Comparison of ENCODE assay signal across 24 cellular contexts in the genomic region with DNA sequence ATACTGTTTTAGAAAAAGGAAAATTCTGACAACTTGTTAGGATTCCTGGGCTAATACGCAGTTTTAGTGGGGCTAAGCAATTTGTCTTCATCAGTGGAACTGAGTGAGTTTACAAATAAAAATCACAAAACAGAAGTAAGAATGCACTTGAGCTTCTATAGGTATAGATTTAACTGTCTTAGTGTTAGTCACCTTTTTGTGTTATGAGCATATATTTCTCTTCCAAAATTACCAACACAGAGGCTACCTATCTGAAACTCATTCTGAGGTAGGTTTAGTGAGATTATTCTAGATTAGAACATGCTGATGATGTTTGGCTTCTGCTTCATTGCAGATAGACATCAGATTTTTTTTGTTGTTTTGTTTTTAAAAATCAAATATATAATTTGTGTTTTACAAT. TPM values are rescaled to one million over a fixed set of nuclear protein-coding genes. Genes with fewer than 3 reads are reported as not detected.
"Had no signal": no experiment of that assay in that cellular context is flagged by ENCODE, and none has a peak within 500 bp of the region (broad histone marks: within the 10 kb centered on the region; RNA-seq: fewer than 3 reads in every experiment).

No MANE protein-coding gene starts in this region.

- ATAC-seq: activated CD8-positive, alpha-beta T cell treated with anti-CD3 and anti-CD28 coated beads, Interleukin-2, amount 10 ng/mL, durations not matched to agents 7 days and 5 days; activated naive CD8-positive, alpha-beta T cell treated with anti-CD3 and anti-CD28 coated beads, Interleukin-2, amount 50 U/mL, for 24 hours; body of pancreas had no signal

- H3K9me3 Mint-ChIP-seq: activated naive CD4-positive, alpha-beta T cell treated with anti-CD3 and anti-CD28 coated beads, Interleukin-2, amount 50 U/mL, for 72 hours; activated naive CD8-positive, alpha-beta T cell treated with anti-CD3 and anti-CD28 coated beads, Interleukin-2, amount 50 U/mL, for 24 hours had no signal

- H3K9me3 ChIP-seq: ascending aorta, body of pancreas had no signal

- H3K27ac Mint-ChIP-seq: activated CD8-positive, alpha-beta T cell treated with anti-CD3 and anti-CD28 coated beads, Interleukin-2, amount 10 ng/mL, durations not matched to agents 7 days and 5 days; activated naive CD8-positive, alpha-beta T cell treated with anti-CD3 and anti-CD28 coated beads, Interleukin-2, amount 50 U/mL, for 24 hours had no signal

- DNase-seq: activated CD4-positive, alpha-beta T cell treated with anti-CD3 and anti-CD28 coated beads for 48 hours; activated CD4-positive, CD25-positive, alpha-beta regulatory T cell; activated CD8-positive, alpha-beta memory T cell treated with anti-CD3 and anti-CD28 coated beads, Interleukin-2, amount 50 U/mL, for 48 hours; activated CD8-positive, alpha-beta T cell treated with anti-CD3 and anti-CD28 coated beads, Interleukin-2, amount 10 ng/mL, durations not matched to agents 7 days and 5 days; activated naive CD8-positive, alpha-beta T cell treated with anti-CD3 and anti-CD28 coated beads, Interleukin-2, amount 50 U/mL, for 24 hours; activated T-cell treated with anti-CD3 and anti-CD28 coated beads, Interleukin-2, amount 50 U/mL, for 48 hours; amniotic stem cell; body of pancreas; central memory CD4-positive, alpha-beta T cell; MM.1S; NCI-H1105; NCI-H1436; NCI-H1694 treated with DMSO at 0.1 percent for 48 hours; NCI-H2081; NCI-H510A treated with DMSO at 0.1 percent for 48 hours; NCI-H69; NK-92 treated with Interleukin-12 subunit alpha and Interleukin-12 subunit beta, amount 100 ng/mL, for 24 hours; SHP77 treated with DMSO at 0.1 percent for 48 hours had no signal

- H3K4me3 ChIP-seq: ascending aorta, body of pancreas had no signal

- H3K4me3 Mint-ChIP-seq: activated CD8-positive, alpha-beta T cell treated with anti-CD3 and anti-CD28 coated beads, Interleukin-2, amount 10 ng/mL, durations not matched to agents 7 days and 5 days; activated naive CD8-positive, alpha-beta T cell treated with anti-CD3 and anti-CD28 coated beads, Interleukin-2, amount 50 U/mL, for 24 hours had no signal

- H3K27ac ChIP-seq: ascending aorta, body of pancreas, VCaP had no signal

- H3K27me3 Mint-ChIP-seq: activated naive CD8-positive, alpha-beta T cell treated with anti-CD3 and anti-CD28 coated beads, Interleukin-2, amount 50 U/mL, for 24 hours had no signal

- H3K4me1 ChIP-seq: ascending aorta, body of pancreas had no signal

- H3K27me3 ChIP-seq: ascending aorta, body of pancreas had no signal

RNA-seq across cellular contexts. Expression of a gene that starts 29.9 kb away (rescaled TPM):
- total RNA-seq: chondrocyte, SK-MEL-5 had no signal

RNA-seq across cellular contexts. Expression of a gene that starts 41.2 kb away (rescaled TPM):
- total RNA-seq: activated CD8-positive, alpha-beta T cell treated with anti-CD3 and anti-CD28 coated beads, Interleukin-2, amount 10 ng/mL, durations not matched to agents 7 days and 5 days; ascending aorta; bronchial epithelial cell; SK-MEL-5 had no signal
